In genomic region chr2:238370482-238371372, GRCh38 we compare ENCODE assay signal across 8 cellular contexts. TPM values are rescaled to one million over a fixed set of nuclear protein-coding genes. Genes with fewer than 3 reads are reported as not detected.
A peak's percentile ranks its signal among the peaks of the same experiment; 100 is the strongest.
DNase-seq lines count a peak whose midpoint lies in the region; ATAC-seq and TF ChIP-seq lines count a peak whose summit lies in the region.

No MANE protein-coding gene starts in this region.

- BruUV-seq in PC-9 (replicated peaks; lab: Mats Ljungman, UMichigan), result no TSS peak

- H2AFZ ChIP-seq in PC-9, result no peak overlapping the region

- 47% methylated on average over 15 of the region's 15 CpGs for WGBS in sigmoid colon, 2 donors

- no peak for TF ChIP-seq POLR2A in sigmoid colon (IDR thresholded peaks at IDR 0.05)

- ATAC-seq in HG02759 (IDR thresholded peaks at IDR 0.05; ENCODE audit: unreplicated experiment) (peak; percentile 49), Right ventricle myocardium superior (ENCODE audit: poor library complexity) (peak; percentile 99), HG02610 (IDR thresholded peaks at IDR 0.05; ENCODE audit: unreplicated experiment) (no peak), HG03469 (IDR thresholded peaks at IDR 0.05; ENCODE audit: unreplicated experiment) (no peak)

- POLR2A ChIA-PET in PC-9 (lab: Charles Lee; ENCODE audit: unreplicated experiment), result no interaction called here

- intact Hi-C loops in PC-9 (cut with micrococcal nuclease; ENCODE audit: unreplicated experiment) (loop anchor here (1.0 to 5.0 kb wide), 3 partner anchors 92 to 737 kb away; no protein-coding TSS in a partner anchor), Right ventricle myocardium superior (cut with DNase I) (loop anchor here (2.0 kb wide), 1 partner anchor 90 kb away; no protein-coding TSS in a partner anchor), sigmoid colon (cut with DNase I) (loop anchor here (2.0 to 5.0 kb wide), 2 partner anchors 92 to 414 kb away; no protein-coding TSS in a partner anchor)

- no peak for TF ChIP-seq EP300 in sigmoid colon (IDR thresholded peaks at IDR 0.05)

- H3K4me3 ChIP-seq in PC-9, result no peak overlapping the region
- no peak overlapping the region for H3K4me3 ChIP-seq in sigmoid colon

- H4K20me1 ChIP-seq in PC-9 (ENCODE audit: insufficient read depth), result no peaks in the 10 kb centered on the region; the same call in 1 of the 2 replicates

- peak; percentile 26 for DNase-seq in COLO829 (ENCODE audit: low spot score)
- DNase-seq in PC-9, result peak in 1 of 2 experiments; percentile 58
- DNase-seq in activated effector memory CD4-positive, alpha-beta T cell treated with Interleukin-2 at 50 U/mL for 16 hours, result peak; percentile 7
- DNase-seq in Right ventricle myocardium superior, result peak; percentile 67
- DNase-seq in sigmoid colon, result peak; percentile 78

- H3K36me3 ChIP-seq in PC-9 (ENCODE audit: low read depth), result no peaks in the 10 kb centered on the region
- H3K36me3 ChIP-seq in sigmoid colon, result no peaks in the 10 kb centered on the region

- H3K4me1 ChIP-seq in PC-9 (replicated peaks; ENCODE audit: insufficient read depth) (no peaks in the 10 kb centered on the region), sigmoid colon (peaks cover 0 to 13% (median 2%) of the 10 kb centered on the region in 4 donors)

- H3K9me3 ChIP-seq in PC-9 (ENCODE audit: insufficient read depth, low read depth) (no peaks in the 10 kb centered on the region; the same call in 1 of the 2 replicates), sigmoid colon (no peaks in the 10 kb centered on the region)

- CTCF ChIA-PET in PC-9 (lab: Charles Lee), result interaction anchor here (0.8 to 1.3 kb wide), 2 partner anchors 13 to 414 kb away, joined by 3 to 6 read pairs; no protein-coding TSS in a partner anchor

- H3K27me3 ChIP-seq in PC-9 (ENCODE audit: insufficient read depth, low read depth), result no peaks in the 10 kb centered on the region
- H3K27me3 ChIP-seq in sigmoid colon, result no peaks in the 10 kb centered on the region

- H3K9me2 ChIP-seq in PC-9 (ENCODE audit: insufficient read depth), result no peaks in the 10 kb centered on the region

- no peaks in the 10 kb centered on the region for H3K79me2 ChIP-seq in PC-9 (ENCODE audit: low read depth)

- H3F3A ChIP-seq in PC-9 (ENCODE audit: insufficient read depth, low read depth), result peaks cover 5% of the 10 kb centered on the region

- no peak overlapping the region for H3K27ac ChIP-seq in PC-9
- no peak overlapping the region for H3K27ac ChIP-seq in sigmoid colon

- no peak overlapping the region for H3K4me2 ChIP-seq in PC-9

- TF ChIP-seq CTCF in PC-9 (conservative IDR thresholded peaks at IDR 0.05), result peak; percentile 71
- peak; percentile 65 to 77 (median 72) for TF ChIP-seq CTCF in sigmoid colon (IDR thresholded peaks at IDR 0.05)

RNA-seq across cellular contexts. Expression of gene TRAF3IP1, which starts 50.4 kb away (rescaled TPM):
- total RNA-seq in PC-9 (2021), result 50.2 and 51.7 TPM in 2 replicates
- 13.6 TPM for total RNA-seq in Right ventricle myocardium superior
- 10 to 100 TPM; 17.5 to 20.8 (median 18.2) TPM for total RNA-seq in sigmoid colon
- 10 to 100 TPM in 1 of 3 donors, 1 to 10 TPM in 2; 6.9 to 13.2 (median 7.2) TPM for polyA plus RNA-seq in sigmoid colon

RNA-seq across cellular contexts. Expression of gene ASB1, which starts 56.0 kb away (rescaled TPM):
- 56.7 and 64.6 TPM in 2 replicates for total RNA-seq in PC-9 (2021)
- 69.8 TPM for total RNA-seq in Right ventricle myocardium superior
- total RNA-seq in sigmoid colon, result 10 to 100 TPM; 13.6 to 36.0 (median 15.3) TPM
- polyA plus RNA-seq in sigmoid colon, result 10 to 100 TPM in 1 of 3 donors, 1 to 10 TPM in 2; 3.5 to 20.2 (median 6.0) TPM

Comparison
In these comparisons a context has a peak if more than half of its experiments do, and no peak if none do; other contexts are left out.
1. ATAC-seq: peak in HG02759 (single experiment) and Right ventricle myocardium superior (single experiment); none in HG02610 (single experiment) and HG03469 (single experiment).